ENCODE assay signal across 3 cellular contexts in the genomic region with DNA sequence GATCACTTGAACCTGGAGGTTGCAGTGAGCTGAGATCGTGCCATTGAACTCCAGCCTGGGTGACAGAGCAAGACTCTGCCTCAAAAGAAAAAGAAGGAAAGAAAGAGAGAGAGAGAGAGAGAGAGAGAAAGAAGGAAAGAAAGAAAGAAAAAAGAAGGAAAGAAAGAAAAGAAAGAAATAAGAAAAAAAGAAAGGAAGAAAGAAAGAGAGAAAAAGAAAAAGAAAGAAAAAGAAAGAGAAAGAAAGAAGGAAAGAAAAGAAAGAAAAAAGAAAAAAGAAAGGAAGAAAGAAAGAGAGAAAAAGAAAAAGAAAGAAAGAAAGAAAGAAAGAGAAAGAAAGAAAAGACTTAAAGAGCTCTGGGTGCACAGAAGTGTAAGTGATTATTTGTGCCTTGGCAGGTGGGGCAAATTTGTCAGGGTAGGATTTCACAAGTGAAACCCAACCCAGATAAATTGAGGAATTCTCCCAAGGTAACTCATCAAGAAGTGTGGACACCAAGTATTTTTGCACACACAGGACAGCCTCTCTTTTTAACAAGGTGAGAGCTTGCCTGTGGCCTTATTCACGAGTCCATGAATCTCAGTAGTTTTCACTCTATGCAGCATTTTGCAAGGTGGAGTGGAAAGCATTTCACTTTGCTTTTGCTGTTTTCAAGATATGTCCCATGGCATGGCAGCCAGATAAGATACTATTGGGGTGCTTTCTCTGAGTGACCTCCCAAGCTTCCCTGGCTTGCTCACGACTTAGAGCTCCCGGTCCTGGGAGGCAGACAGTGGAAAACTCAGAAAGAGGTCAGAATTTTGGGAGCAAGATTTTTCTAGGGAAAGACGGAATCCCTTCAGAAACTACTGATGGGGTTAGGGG.
TF ChIP-seq lines count a peak whose summit lies in the region.

No MANE protein-coding gene starts in this region.

TF ChIP-seq in GM12891, 5 proteins besides CTCF, POLR2A, EP300 and RAD21:
- TF ChIP-seq SPI1 (IDR thresholded peaks at IDR 0.05; ENCODE audit: low read depth, low read length) (no peak), PAX5 (IDR thresholded peaks at IDR 0.05; ENCODE audit: insufficient read depth, low read length, severe bottlenecking) (no peak), TAF1 (IDR thresholded peaks at IDR 0.05; ENCODE audit: low read depth, low read length) (no peak), POLR2AphosphoS5 (IDR thresholded peaks at IDR 0.05; ENCODE audit: low read depth, low read length) (no peak), POU2F2 (IDR thresholded peaks at IDR 0.05; ENCODE audit: low read depth, low read length) (no peak)

TF ChIP-seq in WTC11, 78 proteins besides CTCF, POLR2A, EP300 and RAD21:
- TF ChIP-seq RORB (CRISPR knock-in tag; IDR thresholded peaks at IDR 0.05) (no peak), ZNF416 (CRISPR knock-in tag; IDR thresholded peaks at IDR 0.05) (no peak), ZBTB21 (CRISPR knock-in tag; IDR thresholded peaks at IDR 0.05; ENCODE audit: borderline replicate concordance) (no peak), SMAD4 (CRISPR knock-in tag; IDR thresholded peaks at IDR 0.05) (no peak), ZNF423 (CRISPR knock-in tag; IDR thresholded peaks at IDR 0.05) (no peak)
- TF ChIP-seq, protein P1, sequence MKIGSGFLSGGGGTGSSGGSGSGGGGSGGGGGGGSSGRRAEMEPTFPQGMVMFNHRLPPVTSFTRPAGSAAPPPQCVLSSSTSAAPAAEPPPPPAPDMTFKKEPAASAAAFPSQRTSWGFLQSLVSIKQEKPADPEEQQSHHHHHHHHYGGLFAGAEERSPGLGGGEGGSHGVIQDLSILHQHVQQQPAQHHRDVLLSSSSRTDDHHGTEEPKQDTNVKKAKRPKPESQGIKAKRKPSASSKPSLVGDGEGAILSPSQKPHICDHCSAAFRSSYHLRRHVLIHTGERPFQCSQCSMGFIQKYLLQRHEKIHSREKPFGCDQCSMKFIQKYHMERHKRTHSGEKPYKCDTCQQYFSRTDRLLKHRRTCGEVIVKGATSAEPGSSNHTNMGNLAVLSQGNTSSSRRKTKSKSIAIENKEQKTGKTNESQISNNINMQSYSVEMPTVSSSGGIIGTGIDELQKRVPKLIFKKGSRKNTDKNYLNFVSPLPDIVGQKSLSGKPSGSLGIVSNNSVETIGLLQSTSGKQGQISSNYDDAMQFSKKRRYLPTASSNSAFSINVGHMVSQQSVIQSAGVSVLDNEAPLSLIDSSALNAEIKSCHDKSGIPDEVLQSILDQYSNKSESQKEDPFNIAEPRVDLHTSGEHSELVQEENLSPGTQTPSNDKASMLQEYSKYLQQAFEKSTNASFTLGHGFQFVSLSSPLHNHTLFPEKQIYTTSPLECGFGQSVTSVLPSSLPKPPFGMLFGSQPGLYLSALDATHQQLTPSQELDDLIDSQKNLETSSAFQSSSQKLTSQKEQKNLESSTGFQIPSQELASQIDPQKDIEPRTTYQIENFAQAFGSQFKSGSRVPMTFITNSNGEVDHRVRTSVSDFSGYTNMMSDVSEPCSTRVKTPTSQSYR (CRISPR knock-in tag; IDR thresholded peaks at IDR 0.05) = no peak

TF ChIP-seq in HepG2, 621 proteins besides CTCF, POLR2A, EP300 and RAD21:
- TF ChIP-seq, protein P2, sequence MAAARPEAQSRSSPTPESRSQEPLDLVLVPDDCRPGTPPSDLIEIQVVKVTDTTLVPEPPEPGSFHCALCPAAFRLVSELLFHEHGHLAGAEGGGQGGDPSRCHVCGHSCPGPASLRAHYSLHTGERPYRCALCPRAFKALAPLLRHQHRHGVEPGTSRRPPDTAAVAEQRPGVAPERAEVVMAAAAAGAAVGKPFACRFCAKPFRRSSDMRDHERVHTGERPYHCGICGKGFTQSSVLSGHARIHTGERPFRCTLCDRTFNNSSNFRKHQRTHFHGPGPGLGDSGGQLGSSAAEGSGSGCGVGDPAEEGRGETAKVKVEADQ (CRISPR knock-in tag; IDR thresholded peaks at IDR 0.05; ENCODE audit: borderline replicate concordance) = no peak
- TF ChIP-seq ZFP82 (CRISPR knock-in tag; IDR thresholded peaks at IDR 0.05; ENCODE audit: borderline replicate concordance) = no peak
- TF ChIP-seq, protein P3, sequence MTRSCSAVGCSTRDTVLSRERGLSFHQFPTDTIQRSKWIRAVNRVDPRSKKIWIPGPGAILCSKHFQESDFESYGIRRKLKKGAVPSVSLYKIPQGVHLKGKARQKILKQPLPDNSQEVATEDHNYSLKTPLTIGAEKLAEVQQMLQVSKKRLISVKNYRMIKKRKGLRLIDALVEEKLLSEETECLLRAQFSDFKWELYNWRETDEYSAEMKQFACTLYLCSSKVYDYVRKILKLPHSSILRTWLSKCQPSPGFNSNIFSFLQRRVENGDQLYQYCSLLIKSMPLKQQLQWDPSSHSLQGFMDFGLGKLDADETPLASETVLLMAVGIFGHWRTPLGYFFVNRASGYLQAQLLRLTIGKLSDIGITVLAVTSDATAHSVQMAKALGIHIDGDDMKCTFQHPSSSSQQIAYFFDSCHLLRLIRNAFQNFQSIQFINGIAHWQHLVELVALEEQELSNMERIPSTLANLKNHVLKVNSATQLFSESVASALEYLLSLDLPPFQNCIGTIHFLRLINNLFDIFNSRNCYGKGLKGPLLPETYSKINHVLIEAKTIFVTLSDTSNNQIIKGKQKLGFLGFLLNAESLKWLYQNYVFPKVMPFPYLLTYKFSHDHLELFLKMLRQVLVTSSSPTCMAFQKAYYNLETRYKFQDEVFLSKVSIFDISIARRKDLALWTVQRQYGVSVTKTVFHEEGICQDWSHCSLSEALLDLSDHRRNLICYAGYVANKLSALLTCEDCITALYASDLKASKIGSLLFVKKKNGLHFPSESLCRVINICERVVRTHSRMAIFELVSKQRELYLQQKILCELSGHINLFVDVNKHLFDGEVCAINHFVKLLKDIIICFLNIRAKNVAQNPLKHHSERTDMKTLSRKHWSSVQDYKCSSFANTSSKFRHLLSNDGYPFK (CRISPR knock-in tag; IDR thresholded peaks at IDR 0.05; ENCODE audit: borderline replicate concordance) = no peak
- TF ChIP-seq ZNF746 (CRISPR knock-in tag; IDR thresholded peaks at IDR 0.05) = no peak
- TF ChIP-seq, protein P4, sequence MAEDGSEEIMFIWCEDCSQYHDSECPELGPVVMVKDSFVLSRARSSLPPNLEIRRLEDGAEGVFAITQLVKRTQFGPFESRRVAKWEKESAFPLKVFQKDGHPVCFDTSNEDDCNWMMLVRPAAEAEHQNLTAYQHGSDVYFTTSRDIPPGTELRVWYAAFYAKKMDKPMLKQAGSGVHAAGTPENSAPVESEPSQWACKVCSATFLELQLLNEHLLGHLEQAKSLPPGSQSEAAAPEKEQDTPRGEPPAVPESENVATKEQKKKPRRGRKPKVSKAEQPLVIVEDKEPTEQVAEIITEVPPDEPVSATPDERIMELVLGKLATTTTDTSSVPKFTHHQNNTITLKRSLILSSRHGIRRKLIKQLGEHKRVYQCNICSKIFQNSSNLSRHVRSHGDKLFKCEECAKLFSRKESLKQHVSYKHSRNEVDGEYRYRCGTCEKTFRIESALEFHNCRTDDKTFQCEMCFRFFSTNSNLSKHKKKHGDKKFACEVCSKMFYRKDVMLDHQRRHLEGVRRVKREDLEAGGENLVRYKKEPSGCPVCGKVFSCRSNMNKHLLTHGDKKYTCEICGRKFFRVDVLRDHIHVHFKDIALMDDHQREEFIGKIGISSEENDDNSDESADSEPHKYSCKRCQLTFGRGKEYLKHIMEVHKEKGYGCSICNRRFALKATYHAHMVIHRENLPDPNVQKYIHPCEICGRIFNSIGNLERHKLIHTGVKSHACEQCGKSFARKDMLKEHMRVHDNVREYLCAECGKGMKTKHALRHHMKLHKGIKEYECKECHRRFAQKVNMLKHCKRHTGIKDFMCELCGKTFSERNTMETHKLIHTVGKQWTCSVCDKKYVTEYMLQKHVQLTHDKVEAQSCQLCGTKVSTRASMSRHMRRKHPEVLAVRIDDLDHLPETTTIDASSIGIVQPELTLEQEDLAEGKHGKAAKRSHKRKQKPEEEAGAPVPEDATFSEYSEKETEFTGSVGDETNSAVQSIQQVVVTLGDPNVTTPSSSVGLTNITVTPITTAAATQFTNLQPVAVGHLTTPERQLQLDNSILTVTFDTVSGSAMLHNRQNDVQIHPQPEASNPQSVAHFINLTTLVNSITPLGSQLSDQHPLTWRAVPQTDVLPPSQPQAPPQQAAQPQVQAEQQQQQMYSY (CRISPR knock-in tag; IDR thresholded peaks at IDR 0.05) = no peak
- no peak for TF ChIP-seq ETV5 (CRISPR knock-in tag; IDR thresholded peaks at IDR 0.05; ENCODE audit: borderline replicate concordance)
